28 cellular contexts compared by ENCODE assay signal in genomic region chr1:89555550-89555949, GRCh38. TPM values are rescaled to one million over a fixed set of nuclear protein-coding genes. Genes with fewer than 3 reads are reported as not detected.
DNase-seq lines count a peak whose midpoint lies in the region; ATAC-seq and TF ChIP-seq lines count a peak whose summit lies in the region.
"Had no signal": no experiment of that assay in that cellular context is flagged by ENCODE, and none has a peak within 500 bp of the region (broad histone marks: within the 10 kb centered on the region; RNA-seq: fewer than 3 reads in every experiment).

No MANE protein-coding gene starts in this region.

- no peak for TF ChIP-seq CTCF in VCaP (conservative IDR thresholded peaks at IDR 0.05)

- ATAC-seq in esophagus mucosa (peak; percentile 62), HG03432 (IDR thresholded peaks at IDR 0.05; ENCODE audit: unreplicated experiment) (no peak)
- peak; percentile 61 for ATAC-seq in stimulated activated naive CD8-positive, alpha-beta T cell treated with anti-CD3 and anti-CD28 coated beads, Interleukin-15, Interleukin-2, amounts not matched to agents 100 U/mL and 50 U/mL, for 24 hours
- ATAC-seq: activated CD8-positive, alpha-beta memory T cell treated with anti-CD3 and anti-CD28 coated beads, Interleukin-2, amount 10 ng/mL, durations not matched to agents 7 days and 5 days; gastroesophageal sphincter; lower lobe of right lung; natural killer cell treated with Interleukin-12 subunit alpha and Interleukin-12 subunit beta and Interleukin-15 and Interleukin-18, amount 100 ng/mL, for 72 hours had no signal

- no peaks in the 10 kb centered on the region for H3K27me3 Mint-ChIP-seq in activated CD4-positive, alpha-beta T cell treated with anti-CD3 and anti-CD28 coated beads, Interleukin-2, amount 10 ng/mL, durations not matched to agents 24 days and 14 days
- H3K27me3 Mint-ChIP-seq: activated CD8-positive, alpha-beta memory T cell treated with anti-CD3 and anti-CD28 coated beads, Interleukin-2, amount 10 ng/mL, durations not matched to agents 7 days and 5 days; activated naive CD4-positive, alpha-beta T cell treated with anti-CD3 and anti-CD28 coated beads, Interleukin-2, amount 10 ng/mL, durations not matched to agents 7 days and 5 days; natural killer cell treated with Interleukin-12 subunit alpha and Interleukin-12 subunit beta and Interleukin-15 and Interleukin-18, amount 100 ng/mL, for 72 hours; type B pancreatic cell had no signal

- H3K4me3 Mint-ChIP-seq in activated CD4-positive, alpha-beta T cell treated with anti-CD3 and anti-CD28 coated beads, Interleukin-2, amount 10 ng/mL, durations not matched to agents 24 days and 14 days, result no peak overlapping the region
- H3K4me3 Mint-ChIP-seq: activated CD8-positive, alpha-beta memory T cell treated with anti-CD3 and anti-CD28 coated beads, Interleukin-2, amount 10 ng/mL, durations not matched to agents 7 days and 5 days; activated naive CD4-positive, alpha-beta T cell treated with anti-CD3 and anti-CD28 coated beads, Interleukin-2, amount 10 ng/mL, durations not matched to agents 7 days and 5 days; activated T-cell treated with anti-CD3 and anti-CD28 coated beads, Interleukin-2, amount 50 U/mL, for 72 hours; natural killer cell treated with Interleukin-12 subunit alpha and Interleukin-12 subunit beta and Interleukin-15 and Interleukin-18, amount 100 ng/mL, for 72 hours; T-helper 2 cell treated with Interferon-gamma antibody and Interleukin-4, amounts not matched to agents 5 μg/mL and 100 μg/mL, for 36 hours; type B pancreatic cell had no signal

- H3K4me1 Mint-ChIP-seq in activated CD4-positive, alpha-beta T cell treated with anti-CD3 and anti-CD28 coated beads, Interleukin-2, amount 10 ng/mL, durations not matched to agents 24 days and 14 days, result peaks cover 64% of the 10 kb centered on the region

- H3K27ac Mint-ChIP-seq in activated CD4-positive, alpha-beta T cell treated with anti-CD3 and anti-CD28 coated beads, Interleukin-2, amount 10 ng/mL, durations not matched to agents 24 days and 14 days, result peak overlapping the region; percentile 45
- H3K27ac Mint-ChIP-seq: activated CD8-positive, alpha-beta memory T cell treated with anti-CD3 and anti-CD28 coated beads, Interleukin-2, amount 10 ng/mL, durations not matched to agents 7 days and 5 days; activated naive CD4-positive, alpha-beta T cell treated with anti-CD3 and anti-CD28 coated beads, Interleukin-2, amount 10 ng/mL, durations not matched to agents 7 days and 5 days; T-helper 2 cell treated with Interferon-gamma antibody and Interleukin-4, amounts not matched to agents 5 μg/mL and 100 μg/mL, for 36 hours; type B pancreatic cell had no signal

- DNase-seq in activated CD4-positive, alpha-beta T cell treated with anti-CD3 and anti-CD28 coated beads, Interleukin-2, amount 10 ng/mL, durations not matched to agents 24 days and 14 days, result no peak
- no peak for DNase-seq in activated CD4-positive, alpha-beta T cell treated with anti-CD3 and anti-CD28 coated beads for 4 hours
- DNase-seq in stimulated activated naive CD8-positive, alpha-beta T cell treated with anti-CD3 and anti-CD28 coated beads, Interleukin-15, Interleukin-2, amounts not matched to agents 100 U/mL and 50 U/mL, for 24 hours, result no peak
- DNase-seq in stimulated activated naive CD4-positive, alpha-beta T cell treated with Interleukin-2 at 50 U/mL for 16 hours (lab: John Stamatoyannopoulos, UW), result no peak
- DNase-seq in RPMI8226, result no peak
- DNase-seq: 8988T; activated CD4-positive, alpha-beta T cell treated with anti-CD3 and anti-CD28 coated beads for 1 hour; activated CD8-positive, alpha-beta memory T cell treated with anti-CD3 and anti-CD28 coated beads, Interleukin-2, amount 10 ng/mL, durations not matched to agents 7 days and 5 days; activated naive CD4-positive, alpha-beta T cell treated with anti-CD3 and anti-CD28 coated beads, Interleukin-2, amount 10 ng/mL, durations not matched to agents 7 days and 5 days; activated T-cell treated with anti-CD3 and anti-CD28 coated beads, Interleukin-2, amount 50 U/mL, for 72 hours; anterior cingulate cortex; C1 segment of cervical spinal cord; DMS79; effector CD4-positive, alpha-beta T cell; GDM1; lower lobe of right lung; NCI-H1436; NCI-H2081 treated with DMSO at 0.1 percent for 48 hours; NCI-H2227 treated with DMSO at 0.1 percent for 48 hours; NCI-H748 treated with DMSO at 0.1 percent for 48 hours; Peyer's patch had no signal

- peaks cover 79% of the 10 kb centered on the region for H3K36me3 Mint-ChIP-seq in activated CD4-positive, alpha-beta T cell treated with anti-CD3 and anti-CD28 coated beads, Interleukin-2, amount 10 ng/mL, durations not matched to agents 24 days and 14 days (ENCODE audit: low read depth)
- H3K36me3 Mint-ChIP-seq: natural killer cell treated with Interleukin-12 subunit alpha and Interleukin-12 subunit beta and Interleukin-15 and Interleukin-18, amount 100 ng/mL, for 72 hours had no signal

- peak overlapping the region; percentile 80; the same call in 1 of the 2 replicates for H3K27ac ChIP-seq in VCaP
- H3K27ac ChIP-seq: lower lobe of right lung, Peyer's patch had no signal

- peaks cover 17% of the 10 kb centered on the region for H3K9me3 Mint-ChIP-seq in activated CD4-positive, alpha-beta T cell treated with anti-CD3 and anti-CD28 coated beads, Interleukin-2, amount 10 ng/mL, durations not matched to agents 24 days and 14 days
- H3K9me3 Mint-ChIP-seq: natural killer cell treated with Interleukin-12 subunit alpha and Interleukin-12 subunit beta and Interleukin-15 and Interleukin-18, amount 100 ng/mL, for 72 hours; type B pancreatic cell had no signal

- intact Hi-C loops in activated CD4-positive, alpha-beta T cell treated with anti-CD3 and anti-CD28 coated beads, Interleukin-2, amount 10 ng/mL, durations not matched to agents 24 days and 14 days (cut with micrococcal nuclease), result loop anchor here (5.0 kb wide), 1 partner anchor 33 kb away; the partner anchor contains the start of gene LRRC8B

RNA-seq across cellular contexts. Expression of gene LRRC8B, which starts 30.9 kb away (rescaled TPM):
- 74.5 and 76.8 TPM in 2 replicates for total RNA-seq in activated CD4-positive, alpha-beta T cell treated with anti-CD3 and anti-CD28 coated beads, Interleukin-2, amount 10 ng/mL, durations not matched to agents 24 days and 14 days
- total RNA-seq in esophagus mucosa, result 19.6 TPM
